ENCODE assay signal across 27 cellular contexts in the genomic region with DNA sequence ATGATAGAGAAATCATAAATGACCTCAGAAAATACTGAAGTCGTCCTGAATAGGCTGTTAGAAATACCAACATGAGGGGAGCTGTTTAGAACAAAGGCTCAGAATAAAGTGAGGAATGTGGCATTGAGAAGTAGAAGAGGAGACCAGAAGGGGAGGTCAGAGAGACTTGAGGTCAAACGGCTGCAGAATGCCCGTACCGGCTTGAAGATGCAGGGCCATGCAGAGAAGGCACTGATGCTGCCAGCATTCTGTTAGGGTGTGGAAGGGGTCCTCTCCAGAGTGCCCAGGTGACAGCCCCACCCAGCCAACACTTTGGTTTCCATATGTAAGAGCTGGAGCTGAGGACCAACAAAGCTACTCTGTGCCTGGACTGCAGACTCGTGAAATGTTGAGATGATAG.
DNase-seq lines count a peak whose midpoint lies in the region; ATAC-seq and TF ChIP-seq lines count a peak whose summit lies in the region.
"Had no signal": no experiment of that assay in that cellular context is flagged by ENCODE, and none has a peak within 500 bp of the region (broad histone marks: within the 10 kb centered on the region; RNA-seq: fewer than 3 reads in every experiment).

No MANE protein-coding gene starts in this region.

- DNase-seq in RWPE2 (ENCODE audit: low spot score), result peak; percentile 64
- DNase-seq in erythroblast (lab: John Stamatoyannopoulos, UW), result no peak
- DNase-seq: 8988T; ACHN; AML-193; BE2C; C1 segment of cervical spinal cord; Caco-2; Calu3; CD4-positive, alpha-beta memory T cell; CD4-positive, alpha-beta T cell; CD4-positive, CD25-positive, alpha-beta regulatory T cell; CD8-positive, alpha-beta memory T cell; CD8-positive, alpha-beta T cell; COR-L47; DMS 273 treated with DMSO at 0.1 percent for 48 hours; DMS153; DMS53; DMS79; DMS79 treated with DMSO at 0.1 percent for 48 hours; DND-41; EL had no signal

- H3K27ac ChIP-seq in RWPE2 (ENCODE audit: poor library complexity, severe bottlenecking), result no peak overlapping the region
- H3K27ac ChIP-seq: 22Rv1; A549; BLaER1; BLaER1 treated with 17β-estradiol and CSF1 and Interleukin-3, amounts not matched to agents 10 nM and 100 nM; C4-2B had no signal

- no peak for TF ChIP-seq POLR2A in erythroblast (IDR thresholded peaks at IDR 0.05; ENCODE audit: low read length)

- no peaks in the 10 kb centered on the region for H3K36me3 ChIP-seq in RWPE2 (ENCODE audit: low read depth)
- H3K36me3 ChIP-seq: BE2C; BLaER1; BLaER1 treated with 17β-estradiol and CSF1 and Interleukin-3, amounts not matched to agents 10 nM and 100 nM had no signal

- H3K27me3 ChIP-seq in RWPE2 (ENCODE audit: insufficient read depth, poor library complexity, severe bottlenecking), result peaks cover 64% of the 10 kb centered on the region
- H3K27me3 ChIP-seq: BE2C; BLaER1; BLaER1 treated with 17β-estradiol and CSF1 and Interleukin-3, amounts not matched to agents 10 nM and 100 nM had no signal

- ATAC-seq in RWPE2 (ENCODE audit: low read depth), result no peak
- ATAC-seq: A549; CD8-positive, alpha-beta T cell had no signal

- H3K9me3 ChIP-seq in RWPE2 (ENCODE audit: severe bottlenecking), result no peaks in the 10 kb centered on the region
- H3K9me3 ChIP-seq: A549; BE2C; BLaER1; BLaER1 treated with 17β-estradiol and CSF1 and Interleukin-3, amounts not matched to agents 10 nM and 100 nM had no signal

- no peak overlapping the region for H3K4me3 ChIP-seq in RWPE2 (ENCODE audit: severe bottlenecking)
- H3K4me3 ChIP-seq: A549; BLaER1; BLaER1 treated with 17β-estradiol and CSF1 and Interleukin-3, amounts not matched to agents 10 nM and 100 nM had no signal

- no peak for TF ChIP-seq CTCF in RWPE2 (IDR thresholded peaks at IDR 0.05; ENCODE audit: poor library complexity, severe bottlenecking)

- H3K4me1 ChIP-seq in RWPE2 (ENCODE audit: insufficient read depth, poor library complexity, severe bottlenecking), result no peaks in the 10 kb centered on the region
- H3K4me1 ChIP-seq: A549; BE2C; BLaER1; BLaER1 treated with 17β-estradiol and CSF1 and Interleukin-3, amounts not matched to agents 10 nM and 100 nM; Caco-2 had no signal
